ENCODE assay signal across 18 cellular contexts in the genomic region with DNA sequence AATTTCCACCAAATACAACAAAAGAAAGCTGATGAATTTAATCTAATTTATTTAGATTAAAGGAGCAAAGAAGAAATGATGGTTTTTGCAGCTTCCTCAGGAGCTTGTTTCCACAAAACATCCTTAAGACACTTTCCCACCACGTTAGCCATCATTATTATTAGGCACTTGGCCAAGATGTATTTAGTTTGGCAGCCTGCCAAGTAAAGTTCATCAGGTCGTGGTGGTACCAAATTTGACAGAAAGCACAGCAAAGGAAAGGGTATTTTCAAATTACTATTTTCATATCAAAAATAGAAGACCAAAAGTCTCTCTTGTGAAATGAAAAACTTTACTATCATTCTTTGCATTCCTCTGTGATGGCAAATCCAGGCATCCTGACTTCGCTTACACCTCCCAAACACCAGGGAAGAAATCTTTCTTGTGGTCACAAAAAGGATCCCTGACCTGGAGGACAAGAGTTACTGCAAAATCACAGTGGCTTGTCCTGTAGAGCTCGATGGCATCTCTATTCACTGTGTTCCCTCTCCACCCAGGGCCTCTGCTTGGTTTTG.
A peak's percentile ranks its signal among the peaks of the same experiment; 100 is the strongest.
DNase-seq lines count a peak whose midpoint lies in the region; ATAC-seq and TF ChIP-seq lines count a peak whose summit lies in the region.
"Had no signal": no experiment of that assay in that cellular context is flagged by ENCODE, and none has a peak within 500 bp of the region (broad histone marks: within the 10 kb centered on the region; RNA-seq: fewer than 3 reads in every experiment).

No MANE protein-coding gene starts in this region.

- no peaks in the 10 kb centered on the region for H3K9me2 ChIP-seq in PC-9 (ENCODE audit: insufficient read depth)

- no peaks in the 10 kb centered on the region for H3K36me3 ChIP-seq in mesenchymal stem cell (ENCODE audit: control insufficient read depth in 1 of 2, insufficient read depth in 2 of 2, low read depth in 1 of 2, low read length in 2 of 2)
- no peaks in the 10 kb centered on the region for H3K36me3 ChIP-seq in PC-9 (ENCODE audit: low read depth)
- H3K36me3 ChIP-seq: Peyer's patch had no signal

- CTCF ChIA-PET in PC-9 (lab: Charles Lee) = no interaction called here

- H3K4me1 ChIP-seq in mesenchymal stem cell (ENCODE audit: control insufficient read depth, insufficient read depth, low read depth, low read length) (peaks cover 3% of the 10 kb centered on the region), PC-9 (replicated peaks; ENCODE audit: insufficient read depth) (no peaks in the 10 kb centered on the region)
- H3K4me1 ChIP-seq: Peyer's patch had no signal

- H3K14ac ChIP-seq in mesenchymal stem cell (ENCODE audit: low read length in 2 of 2) = no peak overlapping the region

- H3K4me2 ChIP-seq in mesenchymal stem cell (ENCODE audit: low read length, poor library complexity, severe bottlenecking) (no peak overlapping the region), PC-9 (no peak overlapping the region)
- H3K4me2 ChIP-seq: KMS-11, smooth muscle cell had no signal

- H4K91ac ChIP-seq in mesenchymal stem cell (ENCODE audit: low read length) = no peak overlapping the region

- no peak overlapping the region for H3K4ac ChIP-seq in mesenchymal stem cell (ENCODE audit: low read depth in 1 of 2, low read length in 2 of 2)

- H3K23ac ChIP-seq in mesenchymal stem cell (ENCODE audit: low read length in 2 of 2) = no peak overlapping the region

- H3K4me3 ChIP-seq in mesenchymal stem cell (ENCODE audit: insufficient read depth in 1 of 2, low read depth in 1 of 2, low read length in 2 of 2) = no peak overlapping the region
- no peak overlapping the region for H3K4me3 ChIP-seq in PC-9
- H3K4me3 ChIP-seq: Peyer's patch, smooth muscle cell had no signal

- no peak overlapping the region for H2BK5ac ChIP-seq in mesenchymal stem cell (ENCODE audit: low read depth, low read length, poor library complexity, severe bottlenecking)

- WGBS in mesenchymal stem cell = 75% methylated on average over 3 of the region's 4 CpGs

- no peaks in the 10 kb centered on the region for H3K79me1 ChIP-seq in mesenchymal stem cell (replicated peaks; ENCODE audit: low read length, poor library complexity, severe bottlenecking)

- H3K27me3 ChIP-seq in mesenchymal stem cell (ENCODE audit: control insufficient read depth in 1 of 2, insufficient read depth in 1 of 2, low read length in 2 of 2) = no peaks in the 10 kb centered on the region
- no peaks in the 10 kb centered on the region for H3K27me3 ChIP-seq in PC-9 (ENCODE audit: insufficient read depth, low read depth)
- H3K27me3 ChIP-seq: Peyer's patch had no signal

- ATAC-seq in SK-N-SH treated with all-trans-retinoic acid at 6 μM for 48 hours (peak; percentile 46), GM18519 (IDR thresholded peaks at IDR 0.05; ENCODE audit: low FRiP score, unreplicated experiment) (no peak)

- no peak overlapping the region for H2AFZ ChIP-seq in mesenchymal stem cell (ENCODE audit: low read depth, low read length)
- no peak overlapping the region for H2AFZ ChIP-seq in PC-9

- no peak overlapping the region for H2AK5ac ChIP-seq in mesenchymal stem cell (ENCODE audit: low read length, severe bottlenecking)

- no peaks in the 10 kb centered on the region for H3K79me2 ChIP-seq in PC-9 (ENCODE audit: low read depth)

- intact Hi-C loops in PC-9 (cut with micrococcal nuclease; ENCODE audit: unreplicated experiment) = no loop called here

- no peak overlapping the region for H3K9ac ChIP-seq in mesenchymal stem cell (ENCODE audit: low read length)
- H3K9ac ChIP-seq: KMS-11 had no signal

- no peaks in the 10 kb centered on the region for H3F3A ChIP-seq in PC-9 (ENCODE audit: insufficient read depth, low read depth)

- H4K20me1 ChIP-seq in PC-9 (ENCODE audit: insufficient read depth) = no peaks in the 10 kb centered on the region

- no peak overlapping the region for H2BK120ac ChIP-seq in mesenchymal stem cell (ENCODE audit: low read depth, low read length)

- H2BK12ac ChIP-seq in mesenchymal stem cell (ENCODE audit: low read length in 2 of 2) = no peak overlapping the region

- POLR2A ChIA-PET in PC-9 (lab: Charles Lee; ENCODE audit: unreplicated experiment) = no interaction called here

- no peak overlapping the region for H2BK15ac ChIP-seq in mesenchymal stem cell (ENCODE audit: low read depth, poor library complexity, severe bottlenecking)

- peak overlapping the region; percentile 28 for H3K27ac ChIP-seq in mesenchymal stem cell (ENCODE audit: low read length, poor library complexity, severe bottlenecking)
- H3K27ac ChIP-seq in PC-9 = no peak overlapping the region
- H3K27ac ChIP-seq: KMS-11, Peyer's patch had no signal

- H4K8ac ChIP-seq in mesenchymal stem cell (ENCODE audit: low read length) = no peak overlapping the region

- BruUV-seq in PC-9 (replicated peaks; lab: Mats Ljungman, UMichigan) = no TSS peak

- no peak overlapping the region for H3K18ac ChIP-seq in mesenchymal stem cell (ENCODE audit: low read depth in 1 of 2, low read length in 2 of 2)

- TF ChIP-seq CTCF in PC-9 (conservative IDR thresholded peaks at IDR 0.05) = no peak

- H3K9me3 ChIP-seq in mesenchymal stem cell (ENCODE audit: control insufficient read depth, low read length) (no peaks in the 10 kb centered on the region), PC-9 (ENCODE audit: insufficient read depth, low read depth) (no peaks in the 10 kb centered on the region)
- H3K9me3 ChIP-seq: Peyer's patch had no signal

- peak; percentile 65 for DNase-seq in EL
- DNase-seq in HT1080 (ENCODE audit: low read depth) = peak; percentile 23
- DNase-seq in mesenchymal stem cell = no peak
- no peak for DNase-seq in PC-9
- no peak for DNase-seq in NCI-H345 (lab: John Stamatoyannopoulos, UW)
- DNase-seq: activated CD4-positive, alpha-beta T cell treated with anti-CD3 and anti-CD28 coated beads for 48 hours; activated effector memory CD4-positive, alpha-beta T cell treated with Interleukin-2 at 50 U/mL for 16 hours; C1 segment of cervical spinal cord; GOT3; kidney; mesendoderm; NCI-H1417 treated with DMSO at 0.1 percent for 48 hours; Peyer's patch; stimulated activated CD4-positive, alpha-beta T cell treated with anti-CD3 and anti-CD28 coated beads, Interleukin-4, amount 100 ng/mL, for 4 hours had no signal

TF ChIP-seq in SK-N-SH treated with all-trans-retinoic acid at 6 μM for 48 hours, 23 proteins besides CTCF, POLR2A, EP300 and RAD21:
- TF ChIP-seq RARB (CRISPR knock-in tag; IDR thresholded peaks at IDR 0.05) = no peak
- no peak for TF ChIP-seq SNAI2 (CRISPR knock-in tag; IDR thresholded peaks at IDR 0.05)
- TF ChIP-seq ARNTL (CRISPR knock-in tag; IDR thresholded peaks at IDR 0.05; ENCODE audit: borderline replicate concordance, low read depth) = no peak
- no peak for TF ChIP-seq ZNF8 (CRISPR knock-in tag; IDR thresholded peaks at IDR 0.05)
- no peak for TF ChIP-seq ZFP3 (CRISPR knock-in tag; IDR thresholded peaks at IDR 0.05)
- no peak for TF ChIP-seq GLIS3 (CRISPR knock-in tag; IDR thresholded peaks at IDR 0.05)
- no peak for TF ChIP-seq CSDC2 (CRISPR knock-in tag; IDR thresholded peaks at IDR 0.05)
- no peak for TF ChIP-seq ZNF70 (CRISPR knock-in tag; IDR thresholded peaks at IDR 0.05)
- no peak for TF ChIP-seq TCF4 (CRISPR knock-in tag; IDR thresholded peaks at IDR 0.05; ENCODE audit: borderline replicate concordance)
- TF ChIP-seq ZFP30 (CRISPR knock-in tag; IDR thresholded peaks at IDR 0.05) = no peak
- TF ChIP-seq ZNF565 (CRISPR knock-in tag; conservative IDR thresholded peaks at IDR 0.05; ENCODE audit: low read depth) = no peak
- TF ChIP-seq, protein P1, sequence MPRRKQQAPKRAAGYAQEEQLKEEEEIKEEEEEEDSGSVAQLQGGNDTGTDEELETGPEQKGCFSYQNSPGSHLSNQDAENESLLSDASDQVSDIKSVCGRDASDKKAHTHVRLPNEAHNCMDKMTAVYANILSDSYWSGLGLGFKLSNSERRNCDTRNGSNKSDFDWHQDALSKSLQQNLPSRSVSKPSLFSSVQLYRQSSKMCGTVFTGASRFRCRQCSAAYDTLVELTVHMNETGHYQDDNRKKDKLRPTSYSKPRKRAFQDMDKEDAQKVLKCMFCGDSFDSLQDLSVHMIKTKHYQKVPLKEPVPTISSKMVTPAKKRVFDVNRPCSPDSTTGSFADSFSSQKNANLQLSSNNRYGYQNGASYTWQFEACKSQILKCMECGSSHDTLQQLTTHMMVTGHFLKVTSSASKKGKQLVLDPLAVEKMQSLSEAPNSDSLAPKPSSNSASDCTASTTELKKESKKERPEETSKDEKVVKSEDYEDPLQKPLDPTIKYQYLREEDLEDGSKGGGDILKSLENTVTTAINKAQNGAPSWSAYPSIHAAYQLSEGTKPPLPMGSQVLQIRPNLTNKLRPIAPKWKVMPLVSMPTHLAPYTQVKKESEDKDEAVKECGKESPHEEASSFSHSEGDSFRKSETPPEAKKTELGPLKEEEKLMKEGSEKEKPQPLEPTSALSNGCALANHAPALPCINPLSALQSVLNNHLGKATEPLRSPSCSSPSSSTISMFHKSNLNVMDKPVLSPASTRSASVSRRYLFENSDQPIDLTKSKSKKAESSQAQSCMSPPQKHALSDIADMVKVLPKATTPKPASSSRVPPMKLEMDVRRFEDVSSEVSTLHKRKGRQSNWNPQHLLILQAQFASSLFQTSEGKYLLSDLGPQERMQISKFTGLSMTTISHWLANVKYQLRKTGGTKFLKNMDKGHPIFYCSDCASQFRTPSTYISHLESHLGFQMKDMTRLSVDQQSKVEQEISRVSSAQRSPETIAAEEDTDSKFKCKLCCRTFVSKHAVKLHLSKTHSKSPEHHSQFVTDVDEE (CRISPR knock-in tag; IDR thresholded peaks at IDR 0.05) = no peak
- TF ChIP-seq, protein P2, sequence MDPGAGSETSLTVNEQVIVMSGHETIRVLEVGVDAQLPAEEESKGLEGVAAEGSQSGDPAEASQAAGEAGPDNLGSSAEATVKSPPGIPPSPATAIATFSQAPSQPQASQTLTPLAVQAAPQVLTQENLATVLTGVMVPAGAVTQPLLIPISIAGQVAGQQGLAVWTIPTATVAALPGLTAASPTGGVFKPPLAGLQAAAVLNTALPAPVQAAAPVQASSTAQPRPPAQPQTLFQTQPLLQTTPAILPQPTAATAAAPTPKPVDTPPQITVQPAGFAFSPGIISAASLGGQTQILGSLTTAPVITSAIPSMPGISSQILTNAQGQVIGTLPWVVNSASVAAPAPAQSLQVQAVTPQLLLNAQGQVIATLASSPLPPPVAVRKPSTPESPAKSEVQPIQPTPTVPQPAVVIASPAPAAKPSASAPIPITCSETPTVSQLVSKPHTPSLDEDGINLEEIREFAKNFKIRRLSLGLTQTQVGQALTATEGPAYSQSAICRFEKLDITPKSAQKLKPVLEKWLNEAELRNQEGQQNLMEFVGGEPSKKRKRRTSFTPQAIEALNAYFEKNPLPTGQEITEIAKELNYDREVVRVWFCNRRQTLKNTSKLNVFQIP (CRISPR knock-in tag; IDR thresholded peaks at IDR 0.05; ENCODE audit: borderline replicate concordance, low read depth) = no peak

Comparison
In these comparisons a context has a peak if more than half of its experiments do, and no peak if none do; other contexts are left out.
1. DNase-seq: peak in EL (single experiment) and HT1080 (single experiment); none in mesenchymal stem cell (single experiment), PC-9 (0 of 2) and NCI-H345 (single experiment).